ENCODE assay signal across 8 cellular contexts in genomic region chr4:153790962-153791551, GRCh38. TPM values are rescaled to one million over a fixed set of nuclear protein-coding genes. Genes with fewer than 3 reads are reported as not detected.
DNase-seq lines count a peak whose midpoint lies in the region; ATAC-seq, FAIRE-seq and TF ChIP-seq lines count a peak whose summit lies in the region.

No MANE protein-coding gene starts in this region.

- in situ Hi-C loops in ACHN (cut with HindIII; ENCODE audit: low pct_ligation_motif_present, low pct_unique_long_range_greater_than_20kb, low sequenced_read_pairs) = no loop called here

- peak; percentile 5 for DNase-seq in ACHN
- DNase-seq in central memory CD8-positive, alpha-beta T cell (ENCODE audit: low spot score in 2 of 2) = no peak
- DNase-seq in mucosa of descending colon = peak in 2 of 3 donors; percentile 35 to 56
- peak; percentile 51 for DNase-seq in ureter (ENCODE audit: low spot score)
- DNase-seq in HTR-8/SVneo (ENCODE audit: insufficient read length, low spot score) = no peak
- no peak for DNase-seq in RKO (ENCODE audit: low spot score)
- no peak for DNase-seq in AML-193 (lab: John Stamatoyannopoulos, UW)

- no peak for FAIRE-seq in HTR-8/SVneo (lab: Jason Lieb, UNC)

- TF ChIP-seq CTCF in mucosa of descending colon (IDR thresholded peaks at IDR 0.05) = no peak

- ATAC-seq in HG02642 (IDR thresholded peaks at IDR 0.05; ENCODE audit: poor library complexity, unreplicated experiment) (peak; percentile 41), mucosa of descending colon (peak; percentile 39)
- ATAC-seq in central memory CD8-positive, alpha-beta T cell (replicated peaks; ENCODE audit: extremely low read depth, poor library complexity, severe bottlenecking) = no peak

- H3K9me3 Mint-ChIP-seq in central memory CD8-positive, alpha-beta T cell = no peaks in the 10 kb centered on the region

- no peaks in the 10 kb centered on the region for H3K9me3 ChIP-seq in mucosa of descending colon

- H3K27ac Mint-ChIP-seq in central memory CD8-positive, alpha-beta T cell (ENCODE audit: low read depth) = no peak overlapping the region

- H3K4me1 ChIP-seq in mucosa of descending colon (ENCODE audit: low read depth) = peaks cover 19% of the 10 kb centered on the region

- peaks cover 24% of the 10 kb centered on the region for H3K4me1 Mint-ChIP-seq in central memory CD8-positive, alpha-beta T cell

- H3K36me3 ChIP-seq in mucosa of descending colon (ENCODE audit: low read depth) = no peaks in the 10 kb centered on the region

- H3K4me3 Mint-ChIP-seq in central memory CD8-positive, alpha-beta T cell = peak overlapping the region; percentile 74

- intact Hi-C loops in mucosa of descending colon (cut with DNase I, micrococcal nuclease) = no loop called here

- no peak overlapping the region for H3K4me3 ChIP-seq in mucosa of descending colon

- peaks cover 3% of the 10 kb centered on the region for H3K36me3 Mint-ChIP-seq in central memory CD8-positive, alpha-beta T cell (ENCODE audit: insufficient read depth)

- peaks cover 95% of the 10 kb centered on the region for H3K27me3 Mint-ChIP-seq in central memory CD8-positive, alpha-beta T cell

RNA-seq across cellular contexts. Expression of gene SFRP2, which starts 2.2 kb away (rescaled TPM):
- total RNA-seq in mucosa of descending colon (10 to 100 TPM in 2 of 3 donors, 1 to 10 TPM in 1; 3.9 to 51.9 (median 32.5) TPM), ureter (13.3 TPM)

RNA-seq across cellular contexts. Expression of gene RNF175, which starts 31.2 kb away (rescaled TPM):
- total RNA-seq in mucosa of descending colon (under 1 TPM in 1 of 3 donors, not detected in 2; 0.63 TPM), ureter (0.86 TPM)

Comparison
In these comparisons a context has a peak if more than half of its experiments do, and no peak if none do; other contexts are left out.
1. DNase-seq: peak in ACHN (single experiment), mucosa of descending colon (2 of 3) and ureter (single experiment); none in central memory CD8-positive, alpha-beta T cell (0 of 2), HTR-8/SVneo (single experiment), RKO (single experiment) and AML-193 (0 of 2).